2 cellular contexts compared by ENCODE assay signal in genomic region chr3:111967071-111967470, GRCh38.
TF ChIP-seq lines count a peak whose summit lies in the region.

No MANE protein-coding gene starts in this region.

TF ChIP-seq in HCT116, 20 proteins besides CTCF, POLR2A, EP300 and RAD21:
- TF ChIP-seq TCF7L2 (IDR thresholded peaks at IDR 0.05; ENCODE audit: borderline replicate concordance, extremely low read depth, insufficient read depth, insufficient read length) (no peak), CEBPB (IDR thresholded peaks at IDR 0.05; ENCODE audit: low read depth) (no peak), ATF3 (IDR thresholded peaks at IDR 0.05) (no peak), EZH2phosphoT487 (IDR thresholded peaks at IDR 0.05; ENCODE audit: borderline replicate concordance) (no peak), MAX (IDR thresholded peaks at IDR 0.05) (peak; percentile 24; the same call in 1 of the 2 replicates), POLR2AphosphoS5 (IDR thresholded peaks at IDR 0.05; ENCODE audit: low read depth, low read length) (no peak), REST (IDR thresholded peaks at IDR 0.05; ENCODE audit: low read depth) (no peak), CBX3 (IDR thresholded peaks at IDR 0.05; ENCODE audit: low read depth) (no peak), ZFX (IDR thresholded peaks at IDR 0.05) (no peak)

TF ChIP-seq in WTC11, 78 proteins besides CTCF, POLR2A, EP300 and RAD21:
- TF ChIP-seq ZSCAN18 (CRISPR knock-in tag; IDR thresholded peaks at IDR 0.05) (no peak), ZMAT4 (CRISPR knock-in tag; IDR thresholded peaks at IDR 0.05) (no peak), ZNF416 (CRISPR knock-in tag; IDR thresholded peaks at IDR 0.05) (no peak), JUN (CRISPR knock-in tag; IDR thresholded peaks at IDR 0.05) (no peak), NR1H2 (CRISPR knock-in tag; IDR thresholded peaks at IDR 0.05) (no peak), ZBTB21 (CRISPR knock-in tag; IDR thresholded peaks at IDR 0.05; ENCODE audit: borderline replicate concordance) (no peak), ZNF396 (CRISPR knock-in tag; IDR thresholded peaks at IDR 0.05; ENCODE audit: borderline replicate concordance) (no peak), NR3C1 (CRISPR knock-in tag; conservative IDR thresholded peaks at IDR 0.05; ENCODE audit: low read depth) (no peak), MLX (CRISPR knock-in tag; IDR thresholded peaks at IDR 0.05) (no peak), FOXP1 (CRISPR knock-in tag; IDR thresholded peaks at IDR 0.05; ENCODE audit: borderline replicate concordance) (no peak)
